In the genomic region with DNA sequence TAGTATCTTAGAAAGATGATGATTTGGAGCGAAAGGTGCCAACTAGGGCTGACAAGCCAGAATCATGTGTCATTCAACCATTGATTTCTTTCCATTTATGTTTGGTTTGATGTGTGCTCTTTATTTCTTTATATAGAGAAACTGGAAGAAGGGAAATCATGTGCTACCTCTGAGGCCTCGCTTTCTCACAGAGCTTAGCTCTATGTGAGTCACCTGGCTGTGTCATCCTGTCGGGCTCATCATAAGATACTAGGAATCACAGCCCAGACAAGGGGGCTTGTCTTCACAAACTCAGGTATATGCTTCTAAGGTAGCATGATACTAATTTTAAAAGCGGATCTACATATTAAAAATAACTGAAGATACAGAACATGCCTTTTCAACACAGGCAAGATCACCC, we compare ENCODE assay signal across 11 cellular contexts.
DNase-seq lines count a peak whose midpoint lies in the region; ATAC-seq and TF ChIP-seq lines count a peak whose summit lies in the region.
"Had no signal": no experiment of that assay in that cellular context is flagged by ENCODE, and none has a peak within 500 bp of the region (broad histone marks: within the 10 kb centered on the region; RNA-seq: fewer than 3 reads in every experiment).

No MANE protein-coding gene starts in this region.

- H3F3A ChIP-seq in GM23248 (ENCODE audit: insufficient read depth) = no peaks in the 10 kb centered on the region; the same call in 1 of the 2 replicates

- no peak for TF ChIP-seq POLR2A in spleen (IDR thresholded peaks at IDR 0.05)

- WGBS in GM23248 (ENCODE audit: low coverage in 1 of 2, low lambda C conversion rate in 2 of 2, missing lambda C conversion rate in 2 of 2), 2 experiments = 69 to 73% methylated on average over 4 of the region's 4 CpGs
- WGBS in spleen, 5 donors = 82 to 98% (median 92%) methylated on average over 4 of the region's 4 CpGs

- DNase-seq in COLO829 (ENCODE audit: low spot score) (peak; percentile 7), GM23248 (peak; percentile 61), RWPE2 (ENCODE audit: low spot score) (no peak), foreskin fibroblast (peak; percentile 11 to 39), spleen (no peak), foreskin melanocyte (no peak)
- DNase-seq: DMS79, NCI-H1694 treated with DMSO at 0.1 percent for 48 hours, T-helper 17 cell had no signal

- H3K9me2 ChIP-seq in GM23248 (ENCODE audit: insufficient read depth) = no peaks in the 10 kb centered on the region

- H3K27ac ChIP-seq in GM23248 = peak overlapping the region; percentile 24; the same call in 1 of the 2 replicates
- H3K27ac ChIP-seq in RWPE2 (ENCODE audit: poor library complexity, severe bottlenecking) = peak overlapping the region; percentile 78
- no peak overlapping the region for H3K27ac ChIP-seq in spleen
- H3K27ac ChIP-seq: C4-2B had no signal

- no peaks in the 10 kb centered on the region for H3K36me3 ChIP-seq in GM23248 (ENCODE audit: low read depth)
- H3K36me3 ChIP-seq in RWPE2 (ENCODE audit: low read depth) = no peaks in the 10 kb centered on the region
- no peaks in the 10 kb centered on the region for H3K36me3 ChIP-seq in spleen

- H3K27me3 ChIP-seq in GM23248 (replicated peaks; ENCODE audit: insufficient read depth) (no peaks in the 10 kb centered on the region), RWPE2 (ENCODE audit: insufficient read depth, poor library complexity, severe bottlenecking) (no peaks in the 10 kb centered on the region), spleen (replicated peaks in 1 of 7) (peaks cover 0 to 9% (median 0%) of the 10 kb centered on the region in 7 donors)

- H2AFZ ChIP-seq in GM23248 = no peak overlapping the region

- TF ChIP-seq CTCF in RWPE2 (IDR thresholded peaks at IDR 0.05; ENCODE audit: poor library complexity, severe bottlenecking) = no peak
- no peak for TF ChIP-seq CTCF in foreskin fibroblast (IDR thresholded peaks at IDR 0.05; ENCODE audit: low read depth, low read length)
- no peak for TF ChIP-seq CTCF in spleen (IDR thresholded peaks at IDR 0.05 in 8 of 11, conservative IDR thresholded peaks at IDR 0.05 in 3 of 11)

- intact Hi-C loops in spleen (cut with DNase I; ENCODE audit: low total_unique reads) = no loop called here

- no peak overlapping the region for H3K9ac ChIP-seq in GM23248

- no peaks in the 10 kb centered on the region for H3K79me2 ChIP-seq in GM23248 (ENCODE audit: insufficient read depth)

- H3K4me2 ChIP-seq in GM23248 (ENCODE audit: unreplicated experiment) = no peak overlapping the region

- H3K9me3 ChIP-seq in GM23248 (ENCODE audit: low read depth) = no peaks in the 10 kb centered on the region
- H3K9me3 ChIP-seq in RWPE2 (ENCODE audit: severe bottlenecking) = no peaks in the 10 kb centered on the region
- H3K9me3 ChIP-seq in spleen = no peaks in the 10 kb centered on the region

- no peak overlapping the region for H3K4me3 ChIP-seq in GM23248
- H3K4me3 ChIP-seq in RWPE2 (ENCODE audit: severe bottlenecking) = no peak overlapping the region
- H3K4me3 ChIP-seq in foreskin fibroblast (ENCODE audit: low read depth in 1 of 2, low read length in 2 of 2) = no peak overlapping the region
- H3K4me3 ChIP-seq in spleen = no peak overlapping the region

- no peaks in the 10 kb centered on the region for H4K20me1 ChIP-seq in GM23248 (ENCODE audit: insufficient read depth)

- ATAC-seq in RWPE2 (ENCODE audit: low read depth) (peak; percentile 85), HG02981 (IDR thresholded peaks at IDR 0.05; ENCODE audit: unreplicated experiment) (no peak)
- ATAC-seq: T-helper 17 cell had no signal

- H3K4me1 ChIP-seq in GM23248 (ENCODE audit: insufficient read depth) (peaks cover 4% of the 10 kb centered on the region), RWPE2 (ENCODE audit: insufficient read depth, poor library complexity, severe bottlenecking) (peaks cover 17% of the 10 kb centered on the region), spleen (no peaks in the 10 kb centered on the region)

- in situ Hi-C loops in GM23248 (cut with MboI) = no loop called here

Comparison
In these comparisons a context has a peak if more than half of its experiments do, and no peak if none do; other contexts are left out.
1. DNase-seq: peak in COLO829 (single experiment), GM23248 (single experiment) and foreskin fibroblast (2 of 2); none in RWPE2 (single experiment), spleen (single experiment) and foreskin melanocyte (single experiment).
2. H3K27ac ChIP-seq: peak in GM23248 (single experiment) and RWPE2 (single experiment); none in spleen (0 of 8).